In genomic region chr1:25526753-25527152, GRCh38 we compare ENCODE assay signal across 17 cellular contexts. TPM values are rescaled to one million over a fixed set of nuclear protein-coding genes. Genes with fewer than 3 reads are reported as not detected.
DNase-seq lines count a peak whose midpoint lies in the region; ATAC-seq, FAIRE-seq and TF ChIP-seq lines count a peak whose summit lies in the region.
"Had no signal": no experiment of that assay in that cellular context is flagged by ENCODE, and none has a peak within 500 bp of the region (broad histone marks: within the 10 kb centered on the region; RNA-seq: fewer than 3 reads in every experiment).

No MANE protein-coding gene starts in this region.

- H2AK5ac ChIP-seq in H1 (ENCODE audit: low read depth, low read length): no peak overlapping the region

- H2BK12ac ChIP-seq in H1 (ENCODE audit: low read depth, low read length): 0 out of 2 replicates have a peak overlapping the region, but pooled peaks have one; percentile 4

- H3K27me3 ChIP-seq in MM.1S (replicated peaks; ENCODE audit: insufficient read depth, low read length) (no peaks in the 10 kb centered on the region), H1 (replicated peaks in 1 of 4; ENCODE audit: control insufficient read depth in 3 of 4, extremely low read depth in 1 of 4, insufficient read depth in 3 of 4, low read length in 3 of 4) (no peaks in the 10 kb centered on the region; a peak in 1 of 7 replicates)
- H3K27me3 ChIP-seq: BE2C had no signal

- H3F3A ChIP-seq in MM.1S (ENCODE audit: insufficient read depth, low read length): no peaks in the 10 kb centered on the region

- no peak for TF ChIP-seq RAD21 in H1 (IDR thresholded peaks at IDR 0.05 in 1 of 2, conservative IDR thresholded peaks at IDR 0.05 in 1 of 2; ENCODE audit: low read depth in 2 of 2, low read length in 2 of 2)

- CTCF ChIA-PET in H1 (lab: Charles Lee; ENCODE audit: partially characterized antibody): interaction anchor here (0.8 to 15.3 kb wide), 6 partner anchors 22 to 283 kb away, joined by 3 to 240 read pairs (median 4); no protein-coding TSS in a partner anchor

- H3K9me2 ChIP-seq in MM.1S (replicated peaks; ENCODE audit: insufficient read depth, low read length): no peaks in the 10 kb centered on the region

- H4K8ac ChIP-seq in H1 (ENCODE audit: extremely low read depth, insufficient read depth, low read length): no peak overlapping the region

- H4K20me1 ChIP-seq in MM.1S (ENCODE audit: insufficient read depth, low read length) (no peaks in the 10 kb centered on the region), H1 (replicated peaks in 1 of 2; ENCODE audit: control insufficient read depth in 1 of 2, insufficient read depth in 2 of 2, low read length in 2 of 2) (peaks cover 0 to 3% of the 10 kb centered on the region in 2 experiments)

- H3K23me2 ChIP-seq in H1 (ENCODE audit: low read depth, low read length): peaks cover 4% of the 10 kb centered on the region

- no peak overlapping the region for H4K5ac ChIP-seq in H1 (ENCODE audit: insufficient read length, low read depth, low read length)

- no peak for TF ChIP-seq POLR2A in H1 (IDR thresholded peaks at IDR 0.05; ENCODE audit: control extremely low read depth in 1 of 2, low read depth in 2 of 2, low read length in 2 of 2)

- no peak overlapping the region for H2BK15ac ChIP-seq in H1 (ENCODE audit: low read length)

- no peak overlapping the region for H3K14ac ChIP-seq in H1 (ENCODE audit: insufficient read length)

- H3K27ac ChIP-seq in MM.1S (ENCODE audit: low read length) (no peak overlapping the region), angular gyrus (ENCODE audit: low read depth, low read length) (peak overlapping the region; percentile 22), H1 (ENCODE audit: low read depth, low read length) (no peak overlapping the region)
- H3K27ac ChIP-seq: GM23248 had no signal

- H3K4me2 ChIP-seq in MM.1S (ENCODE audit: low read depth, low read length) (no peak overlapping the region), H1 (ENCODE audit: insufficient read depth in 1 of 2, low read depth in 2 of 2, low read length in 2 of 2) (no peak overlapping the region)

- no peak for TF ChIP-seq EP300 in H1 (IDR thresholded peaks at IDR 0.05; ENCODE audit: borderline replicate concordance in 1 of 2, low read depth in 2 of 2, low read length in 2 of 2)

- no peak overlapping the region for H3K23ac ChIP-seq in H1 (ENCODE audit: insufficient read length)

- no peak for ATAC-seq in GM18498 (IDR thresholded peaks at IDR 0.05; ENCODE audit: unreplicated experiment)

- no peak overlapping the region for H2BK120ac ChIP-seq in H1 (replicated peaks; ENCODE audit: low read depth, low read length)

- no peak overlapping the region for H2BK20ac ChIP-seq in H1 (ENCODE audit: low read length)

- H3K79me1 ChIP-seq in H1 (ENCODE audit: low read depth, low read length): no peaks in the 10 kb centered on the region

- no peak overlapping the region for H3K56ac ChIP-seq in H1 (replicated peaks; ENCODE audit: insufficient read length, low read depth, low read length)

- FAIRE-seq in H1 (lab: Jason Lieb, UNC): no peak
- FAIRE-seq: G401.6, GM12891, GM18507, H54 had no signal

- 96% methylated on average over 2 of the region's 2 CpGs; no CpG with 5 or more reads in 1 of the 2 experiments for WGBS in H1 (ENCODE audit: extremely low coverage in 1 of 2, insufficient coverage in 1 of 2, insufficient read length in 1 of 2, insufficient replicate concordance in 2 of 2, low coverage in 1 of 2, low lambda C conversion rate in 2 of 2, missing lambda C conversion rate in 1 of 2), 2 experiments

- H2AFZ ChIP-seq in MM.1S (ENCODE audit: low read length) (no peak overlapping the region), H1 (ENCODE audit: low read length) (no peak overlapping the region)
- H2AFZ ChIP-seq: GM23248 had no signal

- H3K4me1 ChIP-seq in MM.1S (ENCODE audit: low read length) (peaks cover 8% of the 10 kb centered on the region), H1 (replicated peaks in 1 of 4; ENCODE audit: control insufficient read depth in 3 of 4, insufficient read depth in 4 of 4, low read length in 3 of 4) (peaks cover 0 to 5% (median 0%) of the 10 kb centered on the region in 4 experiments; a peak in 3 of 7 replicates)
- H3K4me1 ChIP-seq: BE2C had no signal

- H3K9me3 ChIP-seq in MM.1S (replicated peaks; ENCODE audit: insufficient read depth, low read length) (no peaks in the 10 kb centered on the region), H1 (ENCODE audit: insufficient read depth in 2 of 2, low read depth in 1 of 2, low read length in 1 of 2) (peaks cover 0 to 5% of the 10 kb centered on the region in 2 experiments; a peak in 1 of 4 replicates)
- H3K9me3 ChIP-seq: BE2C had no signal

- H2BK5ac ChIP-seq in H1 (ENCODE audit: low read depth, low read length): no peak overlapping the region

- H3K4ac ChIP-seq in H1 (replicated peaks; ENCODE audit: insufficient read length, low read depth, low read length): no peak overlapping the region

- H4K91ac ChIP-seq in H1 (replicated peaks; ENCODE audit: insufficient read length, low read length): no peak overlapping the region

- POLR2A ChIA-PET in H1 (lab: Charles Lee; ENCODE audit: partially characterized antibody): interaction anchor here (0.9 to 1.1 kb wide), 3 partner anchors 21 to 266 kb away, joined by 3 to 4 read pairs (median 3); no protein-coding TSS in a partner anchor

- H3K4me3 ChIP-seq in MM.1S (ENCODE audit: low read length) (no peak overlapping the region), H1 (ENCODE audit: extremely low read depth in 1 of 4, insufficient read depth in 2 of 4, low read depth in 3 of 4, low read length in 4 of 4) (no peak overlapping the region)
- H3K4me3 ChIP-seq: GM23248 had no signal

- H3K9ac ChIP-seq in MM.1S (ENCODE audit: low read length): no peak overlapping the region
- no peak overlapping the region for H3K9ac ChIP-seq in H1 (replicated peaks in 1 of 4; ENCODE audit: extremely low read depth in 1 of 4, low read depth in 3 of 4, low read length in 3 of 4)
- H3K9ac ChIP-seq: GM23248 had no signal

- TF ChIP-seq CTCF in MM.1S (IDR thresholded peaks at IDR 0.05; ENCODE audit: low read length) (no peak), H1 (IDR thresholded peaks at IDR 0.05; ENCODE audit: control extremely low read depth in 1 of 3, insufficient read depth in 1 of 3, low read depth in 1 of 3, low read length in 3 of 3) (no peak)

- DNase-seq in MM.1S (peak; percentile 31), H1 (ENCODE audit: low read depth in 1 of 2, low spot score in 2 of 2) (no peak), kidney tubule cell (ENCODE audit: low spot score) (peak; percentile 30), AG08396 (ENCODE audit: low spot score) (no peak)
- DNase-seq: BE2C; CD4-positive, CD25-positive, alpha-beta regulatory T cell; CD8-positive, alpha-beta memory T cell; COR-L47; DMS 273 treated with DMSO at 0.1 percent for 48 hours; GM23248; HCEC 1CT had no signal

- no peak overlapping the region for H3K18ac ChIP-seq in H1 (ENCODE audit: extremely low read depth, low read length)

- H3K36me3 ChIP-seq in MM.1S (replicated peaks; ENCODE audit: insufficient read depth, low read length) (no peaks in the 10 kb centered on the region), H1 (ENCODE audit: control insufficient read depth in 2 of 4, insufficient read depth in 4 of 4, low read length in 3 of 4) (no peaks in the 10 kb centered on the region)
- H3K36me3 ChIP-seq: BE2C had no signal

- H3K79me2 ChIP-seq in MM.1S (ENCODE audit: low read length) (no peaks in the 10 kb centered on the region), H1 (ENCODE audit: control insufficient read depth in 1 of 2, insufficient read depth in 2 of 2, low read length in 2 of 2) (no peaks in the 10 kb centered on the region)

TF ChIP-seq in H1, 55 proteins besides CTCF, POLR2A, EP300 and RAD21:
- no peak for TF ChIP-seq POU5F1 (IDR thresholded peaks at IDR 0.05; ENCODE audit: low read depth, low read length)
- no peak for TF ChIP-seq NANOG (IDR thresholded peaks at IDR 0.05; ENCODE audit: insufficient read depth, low read depth, low read length, poor library complexity, severe bottlenecking)
- no peak for TF ChIP-seq MAX (IDR thresholded peaks at IDR 0.05)
- TF ChIP-seq EGR1 (IDR thresholded peaks at IDR 0.05; ENCODE audit: borderline replicate concordance, low read depth, low read length): no peak
- TF ChIP-seq RFX5 (IDR thresholded peaks at IDR 0.05; ENCODE audit: borderline replicate concordance, low read depth, low read length): no peak
- TF ChIP-seq KDM5A (IDR thresholded peaks at IDR 0.05; ENCODE audit: low read length): no peak
- TF ChIP-seq RNF2 (IDR thresholded peaks at IDR 0.05; ENCODE audit: borderline replicate concordance, low read depth, low read length, missing control alignments, poor library complexity, severe bottlenecking): no peak

RNA-seq across cellular contexts. Expression of gene LDLRAP1, which starts 16.7 kb away (rescaled TPM):
- 12.8 and 14.0 TPM in 2 replicates for total RNA-seq in H1 (2021; fragmentation: NEBNext Ultra II Directional; extraction: Animal tissue kit (Norgen Biotek cat#: 25700))
- 13.2 and 16.3 TPM in 2 replicates for polyA plus RNA-seq in H1 (2011; rRNA removed)
- polyA plus RNA-seq in H1 (2011; cell fraction: cytosol; rRNA removed): 10.4 TPM
- 16.7 TPM for polyA plus RNA-seq in H1 (2011; cell fraction: nucleus; rRNA removed)
- 9.3 to 13.5 TPM (median 11.9 TPM) in 4 replicates for polyA plus RNA-seq in H1 (2012, experiment 1 of 2)
- 13.0 TPM for polyA plus RNA-seq in H1 (2012, experiment 2 of 2)
- polyA plus RNA-seq in H1 (2013, experiment 1 of 2): 9.4 TPM
- 9.6 TPM for polyA plus RNA-seq in H1 (2013, experiment 2 of 2)
- polyA minus RNA-seq in H1 (2011; rRNA and poly(A)+ RNA removed): 9.7 and 11.7 TPM in 2 replicates
- 8.3 TPM for polyA minus RNA-seq in H1 (2011; cell fraction: cytosol; rRNA and poly(A)+ RNA removed)
- 9.7 TPM for polyA minus RNA-seq in H1 (2011; cell fraction: nucleus; rRNA and poly(A)+ RNA removed)

Comparison
In these comparisons a context has a peak if more than half of its experiments do, and no peak if none do; other contexts are left out.
1. DNase-seq: peak in MM.1S (single experiment) and kidney tubule cell (single experiment); none in H1 (0 of 2) and AG08396 (single experiment).